In the genomic region with DNA sequence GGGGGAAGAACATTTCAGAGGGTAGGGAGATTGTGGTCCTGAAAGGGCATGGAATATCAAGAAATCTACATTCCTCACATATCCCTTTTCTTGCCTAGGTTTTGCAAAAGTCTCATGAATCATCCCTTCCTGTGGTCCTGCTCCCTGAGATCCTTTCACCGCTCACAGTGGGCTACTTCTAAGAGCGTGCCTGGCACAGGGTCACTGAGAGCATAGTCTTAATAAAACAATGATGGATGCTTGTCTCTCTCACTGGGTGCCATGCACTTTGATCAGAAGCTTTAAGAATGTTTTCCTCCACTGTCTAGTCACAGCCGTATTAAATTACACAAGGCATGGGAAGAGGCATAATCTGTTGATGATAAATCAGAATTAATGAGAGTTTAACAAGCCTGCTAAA, we compare ENCODE assay signal across 19 cellular contexts.
DNase-seq lines count a peak whose midpoint lies in the region; TF ChIP-seq lines count a peak whose summit lies in the region.
"Had no signal": no experiment of that assay in that cellular context is flagged by ENCODE, and none has a peak within 500 bp of the region (broad histone marks: within the 10 kb centered on the region; RNA-seq: fewer than 3 reads in every experiment).

No MANE protein-coding gene starts in this region.

- in situ Hi-C loops in KBM-7 (cut with MboI; ENCODE audit: low pct_unique_long_range_greater_than_20kb, low sequenced_read_pairs), result no loop called here

- DNase-seq in Daoy (ENCODE audit: low read depth) (peak; percentile 71), HEK293T (ENCODE audit: extremely low spot score) (no peak), astrocyte of the hippocampus (ENCODE audit: low read depth, low spot score) (peak; percentile 14), left kidney (ENCODE audit: low read depth, low spot score) (peak; percentile 83), cardiac septum (ENCODE audit: low spot score) (no peak), KBM-7 (no peak), AG08395 (ENCODE audit: low spot score) (no peak)
- no peak for DNase-seq in stimulated activated CD8-positive, alpha-beta memory T cell treated with anti-CD3 and anti-CD28 coated beads, Interleukin-4, amount 100 ng/mL, for 48 hours
- DNase-seq: AML-193, DND-41, GDM1, GM23248, MV-4-11, NCI-H1417 treated with DMSO at 0.1 percent for 48 hours, NCI-H187 treated with DMSO at 0.1 percent for 48 hours, NCI-H345, NCI-H526 treated with DMSO at 0.1 percent for 48 hours, PC-9, SJCRH30 had no signal

- intact Hi-C loops in cardiac septum (cut with DNase I), result no loop called here

- POLR2A ChIA-PET in HEK293T (lab: Yijun Ruan, JAX), result no interaction called here

- CTCF ChIA-PET in HEK293T (lab: Yijun Ruan, JAX), result no interaction called here

TF ChIP-seq in HEK293T, 16 proteins besides CTCF, POLR2A, EP300 and RAD21:
- TF ChIP-seq, protein P1, sequence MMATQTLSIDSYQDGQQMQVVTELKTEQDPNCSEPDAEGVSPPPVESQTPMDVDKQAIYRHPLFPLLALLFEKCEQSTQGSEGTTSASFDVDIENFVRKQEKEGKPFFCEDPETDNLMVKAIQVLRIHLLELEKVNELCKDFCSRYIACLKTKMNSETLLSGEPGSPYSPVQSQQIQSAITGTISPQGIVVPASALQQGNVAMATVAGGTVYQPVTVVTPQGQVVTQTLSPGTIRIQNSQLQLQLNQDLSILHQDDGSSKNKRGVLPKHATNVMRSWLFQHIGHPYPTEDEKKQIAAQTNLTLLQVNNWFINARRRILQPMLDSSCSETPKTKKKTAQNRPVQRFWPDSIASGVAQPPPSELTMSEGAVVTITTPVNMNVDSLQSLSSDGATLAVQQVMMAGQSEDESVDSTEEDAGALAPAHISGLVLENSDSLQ (IDR thresholded peaks at IDR 0.05), result peak; percentile 85
- peak; percentile 33; the same call in 1 of the 2 replicates for TF ChIP-seq CTBP1 (IDR thresholded peaks at IDR 0.05; ENCODE audit: borderline replicate concordance)
- TF ChIP-seq BHLHE40 (IDR thresholded peaks at IDR 0.05; ENCODE audit: borderline replicate concordance), result no peak
- no peak for TF ChIP-seq ELF4 (IDR thresholded peaks at IDR 0.05)

Comparison
In these comparisons a context has a peak if more than half of its experiments do, and no peak if none do; other contexts are left out.
1. DNase-seq: peak in Daoy (single experiment), astrocyte of the hippocampus (single experiment) and left kidney (single experiment); none in HEK293T (single experiment), stimulated activated CD8-positive, alpha-beta memory T cell treated with anti-CD3 and anti-CD28 coated beads, Interleukin-4, amount 100 ng/mL, for 48 hours (single experiment), cardiac septum (single experiment), KBM-7 (single experiment) and AG08395 (single experiment).